In the genomic region with DNA sequence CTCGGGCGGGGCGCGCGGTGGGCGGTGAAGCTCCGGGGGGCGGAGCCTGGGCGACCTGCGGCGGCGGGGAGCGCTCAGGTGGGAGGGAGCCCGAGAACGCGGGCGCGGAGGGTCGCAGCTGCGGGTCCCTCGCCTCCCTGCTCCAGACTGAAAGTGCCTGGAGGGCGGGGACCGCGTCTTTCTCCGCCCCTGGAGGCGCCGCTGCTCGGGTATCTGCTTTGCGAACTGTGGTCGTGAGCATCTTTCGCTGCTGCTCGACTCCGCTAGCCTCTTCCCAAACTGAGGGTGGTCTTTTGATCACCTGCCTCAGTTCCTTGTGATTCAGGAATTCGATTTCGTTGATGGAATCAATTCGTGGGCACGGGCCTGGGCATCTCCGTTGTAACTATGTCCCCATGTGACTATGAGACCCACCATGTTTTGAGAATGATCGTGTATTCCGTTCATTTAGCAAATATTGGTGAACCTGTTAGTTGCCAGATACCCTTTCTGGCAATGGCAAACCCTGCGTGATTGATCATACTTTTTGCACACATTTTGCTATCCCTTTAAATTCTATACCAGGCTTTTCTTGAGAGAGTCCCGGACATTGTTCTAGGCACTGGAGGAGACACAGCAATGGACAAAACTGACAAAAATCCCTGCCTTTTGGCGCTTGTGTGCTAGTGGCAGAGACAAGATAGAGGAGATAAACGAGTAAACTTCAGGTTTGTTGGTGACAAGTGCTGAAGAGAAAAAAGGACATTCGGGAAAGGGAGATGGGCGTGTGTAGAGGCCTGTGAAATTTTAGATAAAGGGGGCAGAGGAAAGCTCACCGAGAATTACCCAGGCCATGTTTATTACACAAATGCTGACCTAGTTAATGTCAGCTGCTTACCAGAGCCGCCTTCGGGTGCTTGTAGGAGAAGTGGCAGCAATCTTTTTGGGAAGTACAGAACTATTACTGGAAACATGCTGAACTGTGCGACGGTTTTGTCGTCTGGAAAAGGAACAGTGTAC, we compare ENCODE assay signal across 8 cellular contexts. TPM values are rescaled to one million over a fixed set of nuclear protein-coding genes. Genes with fewer than 3 reads are reported as not detected.
DNase-seq lines count a peak whose midpoint lies in the region; ATAC-seq and FAIRE-seq lines count a peak whose summit lies in the region.

No MANE protein-coding gene starts in this region.

- H3K9me3 Mint-ChIP-seq in activated naive CD8-positive, alpha-beta T cell treated with anti-CD3 and anti-CD28 coated beads, Interleukin-2, amount 10 ng/mL, durations not matched to agents 7 days and 5 days = no peaks in the 10 kb centered on the region

- peak overlapping the region; percentile 87 for H3K4me3 Mint-ChIP-seq in activated naive CD8-positive, alpha-beta T cell treated with anti-CD3 and anti-CD28 coated beads, Interleukin-2, amount 10 ng/mL, durations not matched to agents 7 days and 5 days

- H3K27me3 Mint-ChIP-seq in activated naive CD8-positive, alpha-beta T cell treated with anti-CD3 and anti-CD28 coated beads, Interleukin-2, amount 10 ng/mL, durations not matched to agents 7 days and 5 days = no peaks in the 10 kb centered on the region

- POLR2A ChIA-PET in activated naive CD8-positive, alpha-beta T cell treated with anti-CD3 and anti-CD28 coated beads, Interleukin-2, amount 10 ng/mL, durations not matched to agents 7 days and 5 days (lab: Charles Lee) = interaction anchor here (0.9 to 1.7 kb wide), 6 partner anchors 20 to 395 kb away, joined by 3 to 5 read pairs (median 3); partner anchors contain the start of gene TOB1

- peak overlapping the region; percentile 95 for H3K27ac Mint-ChIP-seq in activated naive CD8-positive, alpha-beta T cell treated with anti-CD3 and anti-CD28 coated beads, Interleukin-2, amount 10 ng/mL, durations not matched to agents 7 days and 5 days

- peaks cover 21% of the 10 kb centered on the region for H3K36me3 Mint-ChIP-seq in activated naive CD8-positive, alpha-beta T cell treated with anti-CD3 and anti-CD28 coated beads, Interleukin-2, amount 10 ng/mL, durations not matched to agents 7 days and 5 days

- H3K4me3 ChIP-seq in Jurkat, Clone E6-1 (ENCODE audit: low read length) = peak overlapping the region; percentile 58
- H3K4me3 ChIP-seq in SK-N-MC = peak overlapping the region; percentile 99

- intact Hi-C loops in left cardiac atrium (cut with DNase I) (no loop called here), posterior vena cava (cut with DNase I) (no loop called here)

- H3K27ac ChIP-seq in SK-N-MC = peak overlapping the region; percentile 99

- H3K36me3 ChIP-seq in SK-N-MC (ENCODE audit: insufficient read depth, low read length) = peaks cover 63% of the 10 kb centered on the region

- ATAC-seq in GM21723 (IDR thresholded peaks at IDR 0.05; ENCODE audit: unreplicated experiment) = peak; percentile 62
- ATAC-seq in activated naive CD8-positive, alpha-beta T cell treated with anti-CD3 and anti-CD28 coated beads, Interleukin-2, amount 10 ng/mL, durations not matched to agents 7 days and 5 days (ENCODE audit: low read depth) = peak; percentile 49
- peak; percentile 56 to 83 for ATAC-seq in left cardiac atrium

- H3K9me3 ChIP-seq in SK-N-MC (ENCODE audit: low read depth, low read length) = no peaks in the 10 kb centered on the region

- H3K4me1 Mint-ChIP-seq in activated naive CD8-positive, alpha-beta T cell treated with anti-CD3 and anti-CD28 coated beads, Interleukin-2, amount 10 ng/mL, durations not matched to agents 7 days and 5 days = peaks cover 40% of the 10 kb centered on the region

- no peak for FAIRE-seq in urothelium cell line (lab: Jason Lieb, UNC)

- DNase-seq in EH (ENCODE audit: low read depth) = peak; percentile 51
- DNase-seq in Jurkat, Clone E6-1 (ENCODE audit: low read depth, low spot score) = peak; percentile 41
- DNase-seq in SK-N-MC (ENCODE audit: low read depth, low spot score) = no peak
- DNase-seq in activated naive CD8-positive, alpha-beta T cell treated with anti-CD3 and anti-CD28 coated beads, Interleukin-2, amount 10 ng/mL, durations not matched to agents 7 days and 5 days = peak; percentile 89
- peak; percentile 73 for DNase-seq in left cardiac atrium
- peak; percentile 90 for DNase-seq in posterior vena cava (ENCODE audit: low spot score)
- DNase-seq in urothelium cell line (ENCODE audit: low spot score) = peak; percentile 85

- H3K9ac ChIP-seq in SK-N-MC (ENCODE audit: insufficient read length) = peak overlapping the region; percentile 96

RNA-seq across cellular contexts. Expression of gene UTP18, which starts 0.9 kb away (rescaled TPM):
- polyA plus RNA-seq in Jurkat, Clone E6-1 (2012; ENCODE audit: insufficient read depth, insufficient read length) = 96.4 TPM
- 10 to 100 TPM; 36.7 to 41.0 TPM for total RNA-seq in activated naive CD8-positive, alpha-beta T cell treated with anti-CD3 and anti-CD28 coated beads, Interleukin-2, amount 10 ng/mL, durations not matched to agents 7 days and 5 days
- total RNA-seq in left cardiac atrium (10 to 100 TPM; 10.2 to 18.6 TPM), posterior vena cava (10 to 100 TPM; 19.3 to 21.7 TPM)

RNA-seq across cellular contexts. Expression of gene MBTD1, which starts 1.4 kb away (rescaled TPM):
- polyA plus RNA-seq in Jurkat, Clone E6-1 (2012; ENCODE audit: insufficient read depth, insufficient read length) = 16.3 TPM
- total RNA-seq in activated naive CD8-positive, alpha-beta T cell treated with anti-CD3 and anti-CD28 coated beads, Interleukin-2, amount 10 ng/mL, durations not matched to agents 7 days and 5 days = 10 to 100 TPM; 15.3 to 15.6 TPM
- total RNA-seq in left cardiac atrium (1 to 10 TPM; 6.4 to 6.6 TPM), posterior vena cava (1 to 10 TPM; 8.8 to 9.9 TPM)
